In genomic region chrX:151680805-151681204, GRCh38 we compare ENCODE assay signal across 8 cellular contexts. TPM values are rescaled to one million over a fixed set of nuclear protein-coding genes. Genes with fewer than 3 reads are reported as not detected.
DNase-seq lines count a peak whose midpoint lies in the region; ATAC-seq lines count a peak whose summit lies in the region.

No MANE protein-coding gene starts in this region.

- ATAC-seq in GM21381 (IDR thresholded peaks at IDR 0.05; ENCODE audit: unreplicated experiment): no peak

- DNase-seq in COR-L47 (lab: John Stamatoyannopoulos, UW): peak; percentile 0
- peak; percentile 51 for DNase-seq in GM19238 (ENCODE audit: insufficient read length, low spot score)
- DNase-seq in HT-29 (ENCODE audit: low spot score): peak; percentile 91
- peak; percentile 31 for DNase-seq in T follicular helper cell (ENCODE audit: low read depth)
- DNase-seq in astrocyte of the hippocampus (ENCODE audit: low read depth, low spot score): peak; percentile 42
- peak; percentile 62 for DNase-seq in left kidney (ENCODE audit: low read depth, low spot score)
- DNase-seq in stimulated activated CD8-positive, alpha-beta memory T cell treated with anti-CD3 and anti-CD28 coated beads, Interleukin-15, amount 100 ng/mL, for 48 hours (ENCODE audit: low read depth in 2 of 2): peak; percentile 21 to 23

RNA-seq across cellular contexts. Expression of gene PRRG3, which starts 14.5 kb away (rescaled TPM):
- not detected in 2 replicates for total RNA-seq in HT-29 (2014; rRNA removed; shearing (Covaris generic))

RNA-seq across cellular contexts. Expression of gene FATE1, which starts 35.0 kb away (rescaled TPM):
- total RNA-seq in HT-29 (2014; rRNA removed; shearing (Covaris generic)): not detected in 2 replicates

RNA-seq across cellular contexts. Expression of gene CNGA2, which starts 53.7 kb away (rescaled TPM):
- total RNA-seq in HT-29 (2014; rRNA removed; shearing (Covaris generic)): not detected in 2 replicates

Comparison
In these comparisons a context has a peak if more than half of its experiments do, and no peak if none do; other contexts are left out.
1. DNase-seq: peak in every context shown above with its lines; median percentile 91 in HT-29; 62 in left kidney; 51 in GM19238; 42 in astrocyte of the hippocampus; 31 in T follicular helper cell; 22 in stimulated activated CD8-positive, alpha-beta memory T cell treated with anti-CD3 and anti-CD28 coated beads, Interleukin-15, amount 100 ng/mL, for 48 hours; 0 in COR-L47.